10 cellular contexts compared by ENCODE assay signal in genomic region chr1:94873520-94874351, GRCh38. TPM values are rescaled to one million over a fixed set of nuclear protein-coding genes. Genes with fewer than 3 reads are reported as not detected.
DNase-seq lines count a peak whose midpoint lies in the region; ATAC-seq and TF ChIP-seq lines count a peak whose summit lies in the region.
"Had no signal": no experiment of that assay in that cellular context is flagged by ENCODE, and none has a peak within 500 bp of the region (broad histone marks: within the 10 kb centered on the region; RNA-seq: fewer than 3 reads in every experiment).

No MANE protein-coding gene starts in this region.

- H3K9ac ChIP-seq in Karpas-422 (ENCODE audit: low read length), result no peak overlapping the region

- TF ChIP-seq POLR2A in prostate gland (IDR thresholded peaks at IDR 0.05), result no peak

- no peaks in the 10 kb centered on the region for H3K9me3 ChIP-seq in prostate gland
- H3K9me3 ChIP-seq in Karpas-422 (ENCODE audit: low read length), result no peaks in the 10 kb centered on the region

- H2AFZ ChIP-seq in Karpas-422 (ENCODE audit: low read length), result no peak overlapping the region

- H3K4me2 ChIP-seq in Karpas-422 (ENCODE audit: low read depth, low read length, poor library complexity, severe bottlenecking), result no peak overlapping the region

- H3K4me3 ChIP-seq in prostate gland (no peak overlapping the region), Karpas-422 (ENCODE audit: low read length) (no peak overlapping the region)
- H3K4me3 ChIP-seq: skin epidermis had no signal

- ATAC-seq in GM19324 (IDR thresholded peaks at IDR 0.05; ENCODE audit: low FRiP score, unreplicated experiment), result peak; percentile 46
- no peak for ATAC-seq in HG02981 (IDR thresholded peaks at IDR 0.05; ENCODE audit: unreplicated experiment)
- no peak for ATAC-seq in GM21529 (IDR thresholded peaks at IDR 0.05; ENCODE audit: unreplicated experiment)

- H3K27ac ChIP-seq in epithelial cell of prostate, result peak overlapping the region; percentile 94
- H3K27ac ChIP-seq in prostate gland, result peak overlapping the region; percentile 68 to 74
- no peak overlapping the region for H3K27ac ChIP-seq in Karpas-422 (ENCODE audit: low read length)

- intact Hi-C loops in prostate gland (cut with DNase I), result no loop called here

- peaks cover 13% of the 10 kb centered on the region for H3K4me1 ChIP-seq in prostate gland (replicated peaks)
- peaks cover 5% of the 10 kb centered on the region for H3K4me1 ChIP-seq in Karpas-422 (ENCODE audit: low read length)

- DNase-seq in NCI-H2029 treated with DMSO at 0.1 percent for 48 hours (lab: John Stamatoyannopoulos, UW) (peak; percentile 93), epithelial cell of prostate (ENCODE audit: low read depth, low spot score) (no peak), prostate gland (ENCODE audit: low spot score) (peak; percentile 69), Karpas-422 (no peak), kidney tubule cell (ENCODE audit: low spot score) (no peak)
- DNase-seq: activated CD4-positive, alpha-beta T cell treated with anti-CD3 and anti-CD28 coated beads, Interleukin-2, amount 10 ng/mL, durations not matched to agents 24 days and 14 days had no signal

- no peaks in the 10 kb centered on the region for H3K36me3 ChIP-seq in prostate gland
- no peaks in the 10 kb centered on the region for H3K36me3 ChIP-seq in Karpas-422 (ENCODE audit: insufficient read depth, low read length)

- WGBS in prostate gland, result 31% methylated on average over 7 of the region's 7 CpGs

- no peak for TF ChIP-seq CTCF in prostate gland (IDR thresholded peaks at IDR 0.05)

- no peaks in the 10 kb centered on the region for H3K9me2 ChIP-seq in Karpas-422 (replicated peaks; ENCODE audit: insufficient read depth, low read length)

- no peaks in the 10 kb centered on the region for H3K79me2 ChIP-seq in Karpas-422 (ENCODE audit: low read length)

- H3K27me3 ChIP-seq in prostate gland (replicated peaks; ENCODE audit: insufficient read depth) (no peaks in the 10 kb centered on the region), Karpas-422 (ENCODE audit: low read length) (no peaks in the 10 kb centered on the region)

- no peaks in the 10 kb centered on the region for H4K20me1 ChIP-seq in Karpas-422 (ENCODE audit: insufficient read depth, low read depth, low read length)

RNA-seq across cellular contexts. Expression of gene CNN3, which starts 53.2 kb away (rescaled TPM):
- total RNA-seq in prostate gland, result 100 to 1,000 TPM; 136 to 180 TPM
- 4.8 TPM in 1 of 2 replicates, not detected in the other for total RNA-seq in Karpas-422 (2014; rRNA removed; shearing (Covaris generic); ENCODE audit: low replicate concordance)

RNA-seq across cellular contexts. Expression of gene SLC44A3, which starts 53.6 kb away (rescaled TPM):
- total RNA-seq in prostate gland, result 10 to 100 TPM; 15.4 to 16.2 TPM
- total RNA-seq in Karpas-422 (2014; rRNA removed; shearing (Covaris generic); ENCODE audit: low replicate concordance), result not detected in 2 replicates
- total RNA-seq: activated CD4-positive, alpha-beta T cell treated with anti-CD3 and anti-CD28 coated beads, Interleukin-2, amount 10 ng/mL, durations not matched to agents 24 days and 14 days had no signal

Comparison
In these comparisons a context has a peak if more than half of its experiments do, and no peak if none do; other contexts are left out.
1. DNase-seq: peak in NCI-H2029 treated with DMSO at 0.1 percent for 48 hours (single experiment) and prostate gland (single experiment); none in epithelial cell of prostate (single experiment), Karpas-422 (single experiment) and kidney tubule cell (single experiment).
2. RNA of gene CNN3, which starts 53.2 kb away (total RNA-seq): 136 to 180 TPM in prostate gland; 4.8 TPM in Karpas-422; every median in the first group is over 10 times any median in the second.
3. RNA of gene SLC44A3, which starts 53.6 kb away (total RNA-seq): 15.4 to 16.2 TPM in prostate gland; not detected in Karpas-422; every median in the first group is over 10 times any median in the second.